9 cellular contexts compared by ENCODE assay signal in the genomic region with DNA sequence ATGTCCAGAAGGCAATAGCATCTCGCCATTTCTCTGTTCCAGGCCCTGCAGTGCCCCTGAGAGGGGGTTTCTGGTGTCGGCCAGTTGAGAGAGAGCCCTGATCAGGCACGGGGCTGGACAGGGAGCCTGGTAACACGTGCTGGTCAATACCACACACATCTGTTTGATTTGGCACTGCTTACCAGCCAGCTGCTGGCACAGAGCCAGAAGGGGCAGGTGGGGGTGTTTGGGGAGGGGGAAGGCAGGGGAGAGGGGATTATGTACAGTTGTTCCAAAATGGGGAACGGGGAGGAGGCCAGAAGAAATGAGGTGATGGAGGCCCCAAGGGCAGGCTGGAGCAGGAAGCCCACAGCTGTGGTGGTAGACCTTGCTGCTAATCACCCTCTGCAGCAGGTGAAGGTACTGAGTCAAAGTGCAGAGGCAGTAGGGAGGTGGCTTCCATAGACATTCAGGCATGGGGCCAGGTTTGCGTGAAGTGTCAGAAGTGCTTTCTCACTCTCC.
DNase-seq lines count a peak whose midpoint lies in the region; ATAC-seq and TF ChIP-seq lines count a peak whose summit lies in the region.
"Had no signal": no experiment of that assay in that cellular context is flagged by ENCODE, and none has a peak within 500 bp of the region (broad histone marks: within the 10 kb centered on the region; RNA-seq: fewer than 3 reads in every experiment).

No MANE protein-coding gene starts in this region.

- DNase-seq in NCI-H1436 (lab: John Stamatoyannopoulos, UW): peak; percentile 31
- no peak for DNase-seq in NCI-H1436 treated with DMSO at 0.1 percent for 48 hours (lab: John Stamatoyannopoulos, UW)
- peak; percentile 78 for DNase-seq in NAMALWA (ENCODE audit: low spot score)
- DNase-seq in activated CD4-positive, alpha-beta memory T cell treated with anti-CD3 and anti-CD28 coated beads, Interleukin-2, amount 10 ng/mL, durations not matched to agents 7 days and 5 days: peak; percentile 29
- peak in 1 of 10 donors; percentile 11 for DNase-seq in naive thymus-derived CD8-positive, alpha-beta T cell
- DNase-seq in GM20000 (ENCODE audit: low spot score): no peak
- DNase-seq in pons (ENCODE audit: low spot score): no peak
- no peak for DNase-seq in NOMO-1 treated with dmso at 0.1 percent for 144 hours (lab: John Stamatoyannopoulos, UW; ENCODE audit: unreplicated experiment)
- DNase-seq: 8988T had no signal

- CTCF ChIA-PET in activated CD4-positive, alpha-beta memory T cell treated with anti-CD3 and anti-CD28 coated beads, Interleukin-2, amount 10 ng/mL, durations not matched to agents 7 days and 5 days (lab: Charles Lee): interaction anchor here (1.0 to 3.1 kb wide), 8 partner anchors 9 to 262 kb away, joined by 3 to 25 read pairs (median 10); a partner anchor contains a TSS

- H3K27ac Mint-ChIP-seq in activated CD4-positive, alpha-beta memory T cell treated with anti-CD3 and anti-CD28 coated beads, Interleukin-2, amount 10 ng/mL, durations not matched to agents 7 days and 5 days: peak overlapping the region; percentile 99
- H3K27ac Mint-ChIP-seq in naive thymus-derived CD8-positive, alpha-beta T cell: peak overlapping the region; percentile 56 to 94 (median 89)

- H3K36me3 Mint-ChIP-seq in activated CD4-positive, alpha-beta memory T cell treated with anti-CD3 and anti-CD28 coated beads, Interleukin-2, amount 10 ng/mL, durations not matched to agents 7 days and 5 days (ENCODE audit: low read depth): peaks cover 31% of the 10 kb centered on the region
- no peaks in the 10 kb centered on the region for H3K36me3 Mint-ChIP-seq in naive thymus-derived CD8-positive, alpha-beta T cell

- peaks cover 2% of the 10 kb centered on the region for H3K9me3 Mint-ChIP-seq in activated CD4-positive, alpha-beta memory T cell treated with anti-CD3 and anti-CD28 coated beads, Interleukin-2, amount 10 ng/mL, durations not matched to agents 7 days and 5 days
- H3K9me3 Mint-ChIP-seq in naive thymus-derived CD8-positive, alpha-beta T cell: peaks cover 0 to 2% (median 0%) of the 10 kb centered on the region in 9 donors

- H3K27me3 Mint-ChIP-seq in activated CD4-positive, alpha-beta memory T cell treated with anti-CD3 and anti-CD28 coated beads, Interleukin-2, amount 10 ng/mL, durations not matched to agents 7 days and 5 days: no peaks in the 10 kb centered on the region
- H3K27me3 Mint-ChIP-seq in naive thymus-derived CD8-positive, alpha-beta T cell: no peaks in the 10 kb centered on the region

- peak overlapping the region; percentile 72 for H3K4me3 Mint-ChIP-seq in activated CD4-positive, alpha-beta memory T cell treated with anti-CD3 and anti-CD28 coated beads, Interleukin-2, amount 10 ng/mL, durations not matched to agents 7 days and 5 days
- peak overlapping the region; percentile 39 to 86 (median 78) for H3K4me3 Mint-ChIP-seq in naive thymus-derived CD8-positive, alpha-beta T cell

- no peak for ATAC-seq in naive thymus-derived CD8-positive, alpha-beta T cell

- POLR2A ChIA-PET in activated CD4-positive, alpha-beta memory T cell treated with anti-CD3 and anti-CD28 coated beads, Interleukin-2, amount 10 ng/mL, durations not matched to agents 7 days and 5 days (lab: Charles Lee): interaction anchor here (1.0 to 3.3 kb wide), 19 partner anchors 9 to 298 kb away, joined by 3 to 73 read pairs (median 5); a partner anchor contains a TSS
- POLR2A ChIA-PET in naive thymus-derived CD8-positive, alpha-beta T cell (lab: Charles Lee): interaction anchor here (0.5 to 1.3 kb wide), 2 partner anchors 14 to 1328 kb away, joined by 4 to 7 read pairs; no protein-coding TSS in a partner anchor

- no peak for TF ChIP-seq CTCF in GM20000 (IDR thresholded peaks at IDR 0.05; ENCODE audit: extremely low read depth, missing control alignments)

- peaks cover 74% of the 10 kb centered on the region for H3K4me1 Mint-ChIP-seq in activated CD4-positive, alpha-beta memory T cell treated with anti-CD3 and anti-CD28 coated beads, Interleukin-2, amount 10 ng/mL, durations not matched to agents 7 days and 5 days
- H3K4me1 Mint-ChIP-seq in naive thymus-derived CD8-positive, alpha-beta T cell: peaks cover 35 to 72% (median 63%) of the 10 kb centered on the region in 4 donors

Comparison
In these comparisons a context has a peak if more than half of its experiments do, and no peak if none do; other contexts are left out.
1. DNase-seq: peak in NCI-H1436 (single experiment), NAMALWA (single experiment) and activated CD4-positive, alpha-beta memory T cell treated with anti-CD3 and anti-CD28 coated beads, Interleukin-2, amount 10 ng/mL, durations not matched to agents 7 days and 5 days (single experiment); none in NCI-H1436 treated with DMSO at 0.1 percent for 48 hours (single experiment), GM20000 (single experiment), pons (single experiment) and NOMO-1 treated with dmso at 0.1 percent for 144 hours (single experiment).